8 cellular contexts compared by ENCODE assay signal in the genomic region with DNA sequence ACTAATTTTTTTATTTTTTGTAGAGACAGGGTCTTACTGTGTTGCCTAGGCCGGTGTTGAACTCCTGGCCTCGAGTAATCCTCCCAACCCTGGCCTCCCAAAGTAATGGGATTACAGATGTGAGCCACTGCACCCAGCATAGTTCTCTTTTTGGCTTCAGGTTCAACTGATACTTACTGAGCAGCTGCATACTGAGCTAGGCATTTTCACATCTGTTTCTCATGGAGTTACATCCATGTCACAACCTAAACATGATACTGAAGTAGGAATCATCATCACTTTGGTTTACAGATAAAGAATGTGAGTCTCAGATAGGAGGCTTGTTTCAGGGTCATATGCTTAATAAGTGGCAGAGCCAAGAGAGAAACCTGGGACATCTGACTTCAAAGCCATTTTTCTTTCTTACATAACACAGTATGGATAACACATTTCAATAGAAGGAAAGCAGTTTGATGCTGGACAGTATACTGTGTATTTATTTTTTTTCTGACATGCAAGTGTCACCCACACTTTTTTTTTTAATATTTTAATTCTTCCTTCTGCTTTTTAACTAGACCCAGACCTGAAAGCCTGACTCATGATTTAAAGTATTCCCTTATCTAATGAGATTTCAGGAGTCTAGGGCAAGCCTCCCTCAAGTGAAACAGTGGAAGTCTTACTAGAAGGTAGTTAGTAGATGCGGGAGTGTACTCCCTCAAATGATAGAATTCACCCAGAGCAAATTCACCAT.
DNase-seq lines count a peak whose midpoint lies in the region; ATAC-seq, FAIRE-seq and TF ChIP-seq lines count a peak whose summit lies in the region.

No MANE protein-coding gene starts in this region.

- no peak for FAIRE-seq in RCC 7860 (lab: Jason Lieb, UNC)

- 63 to 64% methylated on average over 3 of the region's 3 CpGs for WGBS in body of pancreas, 2 donors

- no peak overlapping the region for H3K4me3 ChIP-seq in body of pancreas

- TF ChIP-seq POLR2A in body of pancreas (IDR thresholded peaks at IDR 0.05) = no peak

- peak; percentile 42 for ATAC-seq in GM18511 (IDR thresholded peaks at IDR 0.05; ENCODE audit: unreplicated experiment)
- peak; percentile 28 for ATAC-seq in GM21390 (IDR thresholded peaks at IDR 0.05; ENCODE audit: unreplicated experiment)
- ATAC-seq in HG03159 (IDR thresholded peaks at IDR 0.05; ENCODE audit: unreplicated experiment) = peak; percentile 35
- no peak for ATAC-seq in body of pancreas
- no peak for ATAC-seq in GM18867 (IDR thresholded peaks at IDR 0.05; ENCODE audit: unreplicated experiment)

- no peaks in the 10 kb centered on the region for H3K4me1 ChIP-seq in body of pancreas

- intact Hi-C loops in body of pancreas (cut with DNase I) = no loop called here

- H3K27ac ChIP-seq in body of pancreas = no peak overlapping the region

- DNase-seq in fibroblast of peridontal ligament (ENCODE audit: extremely low read depth) = peak; percentile 64
- no peak for DNase-seq in NOMO-1 treated with dmso at 0.1 percent for 144 hours (lab: John Stamatoyannopoulos, UW; ENCODE audit: unreplicated experiment)
- no peak for DNase-seq in body of pancreas
- no peak for DNase-seq in RCC 7860 (ENCODE audit: low spot score)

- H3K27me3 ChIP-seq in body of pancreas = no peaks in the 10 kb centered on the region

- H3K36me3 ChIP-seq in body of pancreas (replicated peaks in 1 of 2; ENCODE audit: insufficient read depth in 1 of 2, low read depth in 2 of 2) = peaks cover 0 to 2% of the 10 kb centered on the region in 2 donors

- no peak for TF ChIP-seq CTCF in body of pancreas (IDR thresholded peaks at IDR 0.05)

- no peaks in the 10 kb centered on the region for H3K9me3 ChIP-seq in body of pancreas

Comparison
In these comparisons a context has a peak if more than half of its experiments do, and no peak if none do; other contexts are left out.
1. ATAC-seq: peak in GM18511 (single experiment), GM21390 (single experiment) and HG03159 (single experiment); none in body of pancreas (single experiment) and GM18867 (single experiment).